Comparison of ENCODE assay signal across 20 cellular contexts in genomic region chr22:40680819-40681183, GRCh38. TPM values are rescaled to one million over a fixed set of nuclear protein-coding genes. Genes with fewer than 3 reads are reported as not detected.
DNase-seq lines count a peak whose midpoint lies in the region; ATAC-seq, FAIRE-seq and TF ChIP-seq lines count a peak whose summit lies in the region.
"Had no signal": no experiment of that assay in that cellular context is flagged by ENCODE, and none has a peak within 500 bp of the region (broad histone marks: within the 10 kb centered on the region; RNA-seq: fewer than 3 reads in every experiment).

No MANE protein-coding gene starts in this region.

- H3K4me1 Mint-ChIP-seq in astrocyte (ENCODE audit: low read depth, unreplicated experiment) = peaks cover 32% of the 10 kb centered on the region

- H3K9me3 Mint-ChIP-seq in astrocyte (ENCODE audit: unreplicated experiment) = no peaks in the 10 kb centered on the region
- H3K9me3 Mint-ChIP-seq: CD4-positive, CD25-positive, alpha-beta regulatory T cell had no signal

- H4K20me1 ChIP-seq in BLaER1 treated with 17β-estradiol and CSF1 and Interleukin-3, amounts not matched to agents 10 nM and 100 nM = no peaks in the 10 kb centered on the region
- H4K20me1 ChIP-seq in astrocyte (ENCODE audit: insufficient read depth, low read length) (no peaks in the 10 kb centered on the region), neural cell (ENCODE audit: insufficient read depth) (no peaks in the 10 kb centered on the region)

- H3K4me3 ChIP-seq in BLaER1 treated with 17β-estradiol and CSF1 and Interleukin-3, amounts not matched to agents 10 nM and 100 nM = no peak overlapping the region
- H3K4me3 ChIP-seq in astrocyte (ENCODE audit: insufficient read depth, low read depth, low read length) = no peak overlapping the region
- peak overlapping the region; percentile 65; the same call in 1 of the 2 replicates for H3K4me3 ChIP-seq in iPS-20b (ENCODE audit: low read length)
- peak overlapping the region; percentile 63 for H3K4me3 ChIP-seq in neural cell (ENCODE audit: low read length)

- H3K9ac ChIP-seq in BLaER1 treated with 17β-estradiol and CSF1 and Interleukin-3, amounts not matched to agents 10 nM and 100 nM = no peak overlapping the region
- H3K9ac ChIP-seq in astrocyte (ENCODE audit: low read length) = no peak overlapping the region
- H3K9ac ChIP-seq in iPS-20b (ENCODE audit: low read depth, low read length) = 0 out of 2 replicates have a peak overlapping the region, but pooled peaks have one; percentile 64
- H3K9ac ChIP-seq in neural cell (ENCODE audit: low read length) = no peak overlapping the region

- TF ChIP-seq RAD21 in neural cell (conservative IDR thresholded peaks at IDR 0.05) = no peak

- peak overlapping the region in 6 of 11 experiments; percentile 1 to 41 (median 22); a peak in 3 of 22 replicates for H3K4me2 ChIP-seq in BLaER1 treated with 17β-estradiol and CSF1 and Interleukin-3, amounts not matched to agents 10 nM and 100 nM
- H3K4me2 ChIP-seq in astrocyte (ENCODE audit: low read length) (no peak overlapping the region), neural cell (ENCODE audit: low read length) (no peak overlapping the region)

- TF ChIP-seq EP300 in neural cell (conservative IDR thresholded peaks at IDR 0.05; ENCODE audit: poor library complexity, severe bottlenecking) = no peak

- peaks cover 2% of the 10 kb centered on the region for H3K27me3 Mint-ChIP-seq in astrocyte (ENCODE audit: low read depth, unreplicated experiment)

- H3K79me2 ChIP-seq in astrocyte (ENCODE audit: insufficient read depth, low read length) (no peaks in the 10 kb centered on the region), neural cell (replicated peaks; ENCODE audit: insufficient read depth, low read length) (no peaks in the 10 kb centered on the region)

- no peak for FAIRE-seq in astrocyte (lab: Jason Lieb, UNC)

- H3K27ac ChIP-seq in BLaER1 treated with 17β-estradiol and CSF1 and Interleukin-3, amounts not matched to agents 10 nM and 100 nM = no peak overlapping the region
- no peak overlapping the region for H3K27ac ChIP-seq in astrocyte (ENCODE audit: low read depth, low read length)
- H3K27ac ChIP-seq in iPS-20b (ENCODE audit: low read length) = no peak overlapping the region
- no peak overlapping the region for H3K27ac ChIP-seq in neural cell (ENCODE audit: low read length)

- no peak for ATAC-seq in HG02938 (IDR thresholded peaks at IDR 0.05; ENCODE audit: unreplicated experiment)
- ATAC-seq: PC-3 had no signal

- peaks cover 26 to 54% (median 37%) of the 10 kb centered on the region in 10 experiments for H3K4me1 ChIP-seq in BLaER1 treated with 17β-estradiol and CSF1 and Interleukin-3, amounts not matched to agents 10 nM and 100 nM
- H3K4me1 ChIP-seq in astrocyte (ENCODE audit: insufficient read depth, low read length) = peaks cover 23% of the 10 kb centered on the region
- peaks cover 31% of the 10 kb centered on the region for H3K4me1 ChIP-seq in iPS-20b (ENCODE audit: insufficient read depth, low read length)
- H3K4me1 ChIP-seq: Caco-2 had no signal

- no peaks in the 10 kb centered on the region for H3F3A ChIP-seq in neural cell (ENCODE audit: insufficient read depth, low read length, poor library complexity, severe bottlenecking)

- H3K27me3 ChIP-seq in BLaER1 treated with 17β-estradiol and CSF1 and Interleukin-3, amounts not matched to agents 10 nM and 100 nM = no peaks in the 10 kb centered on the region
- H3K27me3 ChIP-seq in astrocyte (ENCODE audit: insufficient read depth, low read length) = peaks cover 13% of the 10 kb centered on the region
- peaks cover 21% of the 10 kb centered on the region for H3K27me3 ChIP-seq in iPS-20b (ENCODE audit: insufficient read depth, low read length)
- H3K27me3 ChIP-seq in neural cell (ENCODE audit: insufficient read depth, low read depth, low read length) = no peaks in the 10 kb centered on the region

- H3K36me3 ChIP-seq in BLaER1 treated with 17β-estradiol and CSF1 and Interleukin-3, amounts not matched to agents 10 nM and 100 nM = no peaks in the 10 kb centered on the region
- no peaks in the 10 kb centered on the region for H3K36me3 ChIP-seq in astrocyte (ENCODE audit: insufficient read depth, low read length)
- 0 out of 2 replicates have a peak, but pooled peaks cover 5% of the 10 kb centered on the region for H3K36me3 ChIP-seq in iPS-20b (ENCODE audit: insufficient read depth, low read depth, low read length)
- no peaks in the 10 kb centered on the region for H3K36me3 ChIP-seq in neural cell (ENCODE audit: insufficient read depth, low read length)

- no peak overlapping the region for H3K4me3 Mint-ChIP-seq in astrocyte (ENCODE audit: unreplicated experiment)

- peak overlapping the region; percentile 67 for H3K27ac Mint-ChIP-seq in astrocyte (ENCODE audit: unreplicated experiment)
- H3K27ac Mint-ChIP-seq: CD4-positive, CD25-positive, alpha-beta regulatory T cell had no signal

- TF ChIP-seq CTCF in astrocyte (IDR thresholded peaks at IDR 0.05; ENCODE audit: insufficient read depth, low read depth, low read length) (no peak), neural cell (IDR thresholded peaks at IDR 0.05; ENCODE audit: poor library complexity, severe bottlenecking) (no peak)

- H3K9me3 ChIP-seq in BLaER1 treated with 17β-estradiol and CSF1 and Interleukin-3, amounts not matched to agents 10 nM and 100 nM (replicated peaks in 1 of 11) = no peaks in the 10 kb centered on the region
- no peaks in the 10 kb centered on the region for H3K9me3 ChIP-seq in astrocyte (ENCODE audit: insufficient read depth, low read depth, low read length)
- H3K9me3 ChIP-seq in iPS-20b (ENCODE audit: insufficient read depth, low read depth, low read length) = no peaks in the 10 kb centered on the region
- H3K9me3 ChIP-seq in neural cell (ENCODE audit: low read length) = no peaks in the 10 kb centered on the region
- H3K9me3 ChIP-seq: Caco-2 had no signal

- CTCF ChIA-PET in HEK293T (lab: Yijun Ruan, JAX) = interaction anchor here (1.6 to 1.8 kb wide), 2 partner anchors 79 to 244 kb away, joined by 4 to 6 read pairs; no protein-coding TSS in a partner anchor

- H3K9me2 ChIP-seq in neural cell (ENCODE audit: insufficient read depth, low read length) = no peaks in the 10 kb centered on the region

- no peaks in the 10 kb centered on the region for H3K36me3 Mint-ChIP-seq in astrocyte (ENCODE audit: low read depth, unreplicated experiment)
- H3K36me3 Mint-ChIP-seq: CD4-positive, CD25-positive, alpha-beta regulatory T cell had no signal

- H2AFZ ChIP-seq in astrocyte (ENCODE audit: low read depth, low read length) = no peak overlapping the region
- no peak overlapping the region for H2AFZ ChIP-seq in neural cell (ENCODE audit: low read depth, low read length)

- POLR2A ChIA-PET in HEK293T (lab: Yijun Ruan, JAX) = interaction anchor here (1.2 kb wide), 1 partner anchor 137 kb away, joined by 3 read pairs; no protein-coding TSS in a partner anchor

- no peak for DNase-seq in astrocyte (ENCODE audit: low read depth)
- DNase-seq in HEK293T (ENCODE audit: extremely low spot score) = no peak
- no peak for DNase-seq in NCI-H187 treated with DMSO at 0.1 percent for 48 hours (lab: John Stamatoyannopoulos, UW)
- no peak for DNase-seq in HuH-7 (ENCODE audit: low spot score)
- DNase-seq: 8988T; Caco-2; CD4-positive, CD25-positive, alpha-beta regulatory T cell; GDM1; GOT3; NCI-H1417; NCI-H187; NCI-H226; PC-3; RPMI8226; SHP77 treated with DMSO at 0.1 percent for 48 hours had no signal

TF ChIP-seq in HEK293T, 16 proteins besides CTCF, POLR2A, EP300 and RAD21:
- no peak for TF ChIP-seq LEF1 (IDR thresholded peaks at IDR 0.05; ENCODE audit: borderline replicate concordance)
- no peak for TF ChIP-seq FOXM1 (IDR thresholded peaks at IDR 0.05; ENCODE audit: borderline replicate concordance)
- no peak for TF ChIP-seq CTBP1 (IDR thresholded peaks at IDR 0.05; ENCODE audit: borderline replicate concordance)

RNA-seq across cellular contexts. Expression of gene MCHR1, which starts 1.5 kb away (rescaled TPM):
- 0.96 and 1.8 TPM in 2 replicates for total RNA-seq in astrocyte
- polyA plus RNA-seq in neural cell = 2.6 and 2.9 TPM in 2 replicates
- polyA minus RNA-seq in neural cell = 3.4 and 3.9 TPM in 2 replicates
- total RNA-seq: Caco-2; CD4-positive, CD25-positive, alpha-beta regulatory T cell; Daoy; PC-3 had no signal
- polyA plus RNA-seq: CD4-positive, CD25-positive, alpha-beta regulatory T cell had no signal

RNA-seq across cellular contexts. Expression of gene MRTFA, which starts 44.3 kb away (rescaled TPM):
- 67.0 and 74.3 TPM in 2 replicates for total RNA-seq in astrocyte
- 19.3 and 25.6 TPM in 2 replicates for polyA plus RNA-seq in neural cell
- polyA minus RNA-seq in neural cell = 54.3 and 57.4 TPM in 2 replicates

Comparison
In these comparisons a context has a peak if more than half of its experiments do, and no peak if none do; other contexts are left out.
1. H3K4me2 ChIP-seq: peak in BLaER1 treated with 17β-estradiol and CSF1 and Interleukin-3, amounts not matched to agents 10 nM and 100 nM (6 of 11); none in astrocyte (single experiment) and neural cell (single experiment).
2. H3K4me3 ChIP-seq: peak in iPS-20b (single experiment) and neural cell (single experiment); none in BLaER1 treated with 17β-estradiol and CSF1 and Interleukin-3, amounts not matched to agents 10 nM and 100 nM (0 of 10) and astrocyte (single experiment).